Comparison of ENCODE assay signal across 1 cellular context in the genomic region with DNA sequence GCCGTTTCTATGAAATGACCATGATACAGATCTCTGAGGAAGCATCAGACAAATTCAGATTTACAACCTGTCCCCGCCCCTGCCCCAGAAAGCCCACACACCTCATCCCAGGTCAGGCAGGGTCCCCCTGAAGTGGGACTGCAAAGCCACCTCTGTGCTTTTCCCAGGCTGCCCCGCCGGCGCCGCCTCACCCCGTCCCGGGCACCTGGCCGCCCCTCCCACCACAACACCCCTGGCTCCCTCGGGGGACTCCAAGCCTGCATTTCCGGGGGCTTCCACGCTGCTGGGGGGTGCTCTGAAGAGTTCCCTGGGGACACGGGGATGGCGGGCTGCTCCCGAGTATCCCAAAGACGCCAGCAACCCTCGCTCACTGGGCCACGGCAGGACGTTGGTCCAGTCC.
TF ChIP-seq lines count a peak whose summit lies in the region.

No MANE protein-coding gene starts in this region.

TF ChIP-seq in HepG2, 621 proteins besides CTCF, POLR2A, EP300 and RAD21:
- TF ChIP-seq, protein P1, sequence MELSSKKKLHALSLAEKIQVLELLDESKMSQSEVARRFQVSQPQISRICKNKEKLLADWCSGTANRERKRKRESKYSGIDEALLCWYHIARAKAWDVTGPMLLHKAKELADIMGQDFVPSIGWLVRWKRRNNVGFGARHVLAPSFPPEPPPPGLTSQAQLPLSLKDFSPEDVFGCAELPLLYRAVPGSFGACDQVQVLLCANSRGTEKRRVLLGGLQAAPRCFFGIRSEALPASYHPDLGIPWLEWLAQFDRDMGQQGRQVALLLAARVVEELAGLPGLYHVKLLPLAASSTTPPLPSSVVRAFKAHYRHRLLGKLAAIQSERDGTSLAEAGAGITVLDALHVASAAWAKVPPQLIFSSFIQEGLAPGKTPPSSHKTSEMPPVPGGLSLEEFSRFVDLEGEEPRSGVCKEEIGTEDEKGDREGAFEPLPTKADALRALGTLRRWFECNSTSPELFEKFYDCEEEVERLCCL (CRISPR knock-in tag; IDR thresholded peaks at IDR 0.05; ENCODE audit: borderline replicate concordance) = no peak
- TF ChIP-seq AGO2 (optimal IDR thresholded peaks at IDR 0.05; ENCODE audit: low read depth, low read length) = peak; percentile 22
- TF ChIP-seq, protein P2, sequence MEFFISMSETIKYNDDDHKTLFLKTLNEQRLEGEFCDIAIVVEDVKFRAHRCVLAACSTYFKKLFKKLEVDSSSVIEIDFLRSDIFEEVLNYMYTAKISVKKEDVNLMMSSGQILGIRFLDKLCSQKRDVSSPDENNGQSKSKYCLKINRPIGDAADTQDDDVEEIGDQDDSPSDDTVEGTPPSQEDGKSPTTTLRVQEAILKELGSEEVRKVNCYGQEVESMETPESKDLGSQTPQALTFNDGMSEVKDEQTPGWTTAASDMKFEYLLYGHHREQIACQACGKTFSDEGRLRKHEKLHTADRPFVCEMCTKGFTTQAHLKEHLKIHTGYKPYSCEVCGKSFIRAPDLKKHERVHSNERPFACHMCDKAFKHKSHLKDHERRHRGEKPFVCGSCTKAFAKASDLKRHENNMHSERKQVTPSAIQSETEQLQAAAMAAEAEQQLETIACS (CRISPR knock-in tag; IDR thresholded peaks at IDR 0.05) = no peak
- TF ChIP-seq, protein P3, sequence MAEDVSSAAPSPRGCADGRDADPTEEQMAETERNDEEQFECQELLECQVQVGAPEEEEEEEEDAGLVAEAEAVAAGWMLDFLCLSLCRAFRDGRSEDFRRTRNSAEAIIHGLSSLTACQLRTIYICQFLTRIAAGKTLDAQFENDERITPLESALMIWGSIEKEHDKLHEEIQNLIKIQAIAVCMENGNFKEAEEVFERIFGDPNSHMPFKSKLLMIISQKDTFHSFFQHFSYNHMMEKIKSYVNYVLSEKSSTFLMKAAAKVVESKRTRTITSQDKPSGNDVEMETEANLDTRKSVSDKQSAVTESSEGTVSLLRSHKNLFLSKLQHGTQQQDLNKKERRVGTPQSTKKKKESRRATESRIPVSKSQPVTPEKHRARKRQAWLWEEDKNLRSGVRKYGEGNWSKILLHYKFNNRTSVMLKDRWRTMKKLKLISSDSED (CRISPR knock-in tag; IDR thresholded peaks at IDR 0.05) = no peak
TF ChIP-seq in HepG2: peak in this region for 1.
